9 cellular contexts compared by ENCODE assay signal in the genomic region with DNA sequence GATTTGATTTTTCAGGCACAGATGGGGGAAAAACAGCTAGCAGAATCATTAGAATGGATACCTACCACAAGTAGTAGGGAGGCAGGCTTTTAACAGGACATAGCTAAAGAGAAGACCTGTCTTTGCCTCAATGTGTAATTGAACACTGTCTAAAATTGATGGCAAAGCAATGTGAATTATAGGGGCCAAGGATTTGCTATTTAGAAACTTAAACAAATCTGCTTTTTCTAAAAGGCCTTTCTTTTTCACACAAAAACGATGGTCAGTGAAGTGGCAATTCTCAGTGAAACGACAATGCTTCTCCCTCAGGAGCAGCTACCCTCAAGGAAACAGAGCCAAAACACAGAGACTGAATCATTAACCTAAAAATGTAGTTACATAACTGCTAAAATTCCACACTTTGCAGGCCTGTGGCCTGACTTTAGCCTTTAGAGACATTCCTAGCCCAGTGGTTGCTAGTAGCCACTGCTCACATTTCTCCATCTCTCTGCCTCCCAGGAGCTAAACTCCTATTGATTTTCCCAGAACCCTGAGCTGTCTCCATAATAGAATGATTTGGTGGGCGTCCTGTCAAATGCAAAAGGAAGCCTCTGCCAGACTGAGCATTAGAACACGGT.
A peak's percentile ranks its signal among the peaks of the same experiment; 100 is the strongest.
DNase-seq lines count a peak whose midpoint lies in the region; ATAC-seq and TF ChIP-seq lines count a peak whose summit lies in the region.
"Had no signal": no experiment of that assay in that cellular context is flagged by ENCODE, and none has a peak within 500 bp of the region (broad histone marks: within the 10 kb centered on the region; RNA-seq: fewer than 3 reads in every experiment).

No MANE protein-coding gene starts in this region.

- H3K27ac ChIP-seq in right atrium auricular region: peak overlapping the region; percentile 20 to 64

- no peak overlapping the region for H3K4me3 ChIP-seq in right atrium auricular region

- TF ChIP-seq CTCF in right atrium auricular region (IDR thresholded peaks at IDR 0.05): no peak

- ATAC-seq in GM19455 (IDR thresholded peaks at IDR 0.05; ENCODE audit: unreplicated experiment) (no peak), GM18517 (IDR thresholded peaks at IDR 0.05; ENCODE audit: unreplicated experiment) (no peak)

- peaks cover 0 to 3% of the 10 kb centered on the region in 2 donors for H3K9me3 ChIP-seq in right atrium auricular region

- H3K27me3 ChIP-seq in right atrium auricular region: no peaks in the 10 kb centered on the region

- DNase-seq in EH (ENCODE audit: low read depth) (peak; percentile 94), amniotic stem cell (lab: John Stamatoyannopoulos, UW) (peak; percentile 18), right atrium auricular region (ENCODE audit: low spot score) (no peak), putamen (ENCODE audit: low spot score) (peak; percentile 75)
- no peak for DNase-seq in activated effector memory CD4-positive, alpha-beta T cell treated with Interleukin-2 at 50 U/mL for 16 hours
- no peak for DNase-seq in stimulated activated CD4-positive, alpha-beta T cell treated with anti-CD3 and anti-CD28 coated beads, Interleukin-2, amount 100 ng/mL, for 48 hours
- DNase-seq: activated naive CD4-positive, alpha-beta T cell treated with anti-CD3 and anti-CD28 coated beads, Interleukin-2, amount 10 ng/mL, durations not matched to agents 7 days and 5 days had no signal

- H3K4me1 ChIP-seq in right atrium auricular region: peaks cover 0 to 22% of the 10 kb centered on the region in 2 donors

- H3K36me3 ChIP-seq in right atrium auricular region: no peaks in the 10 kb centered on the region

Comparison
In these comparisons a context has a peak if more than half of its experiments do, and no peak if none do; other contexts are left out.
1. DNase-seq: peak in EH (single experiment), amniotic stem cell (single experiment) and putamen (single experiment); none in right atrium auricular region (single experiment), activated effector memory CD4-positive, alpha-beta T cell treated with Interleukin-2 at 50 U/mL for 16 hours (single experiment) and stimulated activated CD4-positive, alpha-beta T cell treated with anti-CD3 and anti-CD28 coated beads, Interleukin-2, amount 100 ng/mL, for 48 hours (0 of 2).